ENCODE assay signal across 8 cellular contexts in the genomic region with DNA sequence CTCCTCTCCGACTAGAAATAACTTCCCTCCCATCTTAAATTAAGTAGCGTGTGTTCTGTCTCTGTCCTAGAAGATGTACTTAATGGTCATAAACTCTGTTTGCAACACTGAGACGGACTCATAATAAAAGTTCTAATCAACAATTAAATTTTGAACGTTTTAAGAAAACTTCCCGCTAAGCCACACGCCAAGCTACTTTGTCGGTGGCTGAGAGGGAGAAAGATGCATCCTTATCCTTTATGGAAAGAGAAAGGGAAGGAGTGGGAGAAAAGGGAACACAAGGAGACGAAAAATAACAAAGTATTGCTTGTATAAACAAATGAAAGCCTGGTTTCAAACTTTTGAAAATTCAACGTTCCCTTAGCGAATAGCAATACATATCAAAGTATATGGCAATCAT. TPM values are rescaled to one million over a fixed set of nuclear protein-coding genes. Genes with fewer than 3 reads are reported as not detected.
DNase-seq lines count a peak whose midpoint lies in the region; ATAC-seq and TF ChIP-seq lines count a peak whose summit lies in the region.

No MANE protein-coding gene starts in this region.

- TF ChIP-seq CTCF in DND-41 (IDR thresholded peaks at IDR 0.05; ENCODE audit: borderline replicate concordance, extremely low read depth, low read length, poor library complexity, severe bottlenecking) (no peak), coronary artery (IDR thresholded peaks at IDR 0.05) (no peak), neural progenitor cell (IDR thresholded peaks at IDR 0.05) (no peak)

- peaks cover 44% of the 10 kb centered on the region for H3F3A ChIP-seq in neural progenitor cell (ENCODE audit: low read depth)

- no peaks in the 10 kb centered on the region for H3K9me3 Mint-ChIP-seq in neural progenitor cell

- H3K36me3 ChIP-seq in DND-41 (ENCODE audit: insufficient read depth, low read length) (peaks cover 11% of the 10 kb centered on the region; the same call in 1 of the 2 replicates), neural progenitor cell (no peaks in the 10 kb centered on the region)

- DNase-seq in DND-41 (no peak), M059J (ENCODE audit: low read depth) (peak; percentile 50), coronary artery (ENCODE audit: low spot score) (no peak), neural progenitor cell (ENCODE audit: low spot score) (peak; percentile 22), globus pallidus (ENCODE audit: low spot score) (no peak), SK-N-DZ (ENCODE audit: low spot score) (no peak)

- H3K9ac ChIP-seq in DND-41 (ENCODE audit: low read depth, low read length) (peak overlapping the region; percentile 90), neural progenitor cell (peak overlapping the region; percentile 9)

- H3K27me3 ChIP-seq in DND-41 (ENCODE audit: insufficient read depth, low read length, poor library complexity) (peaks cover 9% of the 10 kb centered on the region), neural progenitor cell (no peaks in the 10 kb centered on the region)

- H2AFZ ChIP-seq in DND-41 (ENCODE audit: low read depth, low read length): peak overlapping the region; percentile 85
- H2AFZ ChIP-seq in neural progenitor cell (replicated peaks): peak overlapping the region; percentile 51

- H3K27ac ChIP-seq in DND-41 (ENCODE audit: low read length): peak overlapping the region; percentile 81
- H3K27ac ChIP-seq in coronary artery: peak overlapping the region; percentile 92 to 96
- H3K27ac ChIP-seq in neural progenitor cell: no peak overlapping the region

- H3K4me2 ChIP-seq in DND-41 (ENCODE audit: insufficient read depth, low read length) (peak overlapping the region; percentile 73), neural progenitor cell (peak overlapping the region; percentile 82)

- H3K4me1 ChIP-seq in DND-41 (ENCODE audit: insufficient read depth, low read length) (peaks cover 41% of the 10 kb centered on the region), neural progenitor cell (peaks cover 39% of the 10 kb centered on the region)

- peaks cover 3% of the 10 kb centered on the region for H3K36me3 Mint-ChIP-seq in neural progenitor cell

- H3K79me2 ChIP-seq in DND-41 (ENCODE audit: insufficient read depth, low read length) (peaks cover 58% of the 10 kb centered on the region), neural progenitor cell (ENCODE audit: low read depth) (peaks cover 56% of the 10 kb centered on the region)

- H4K20me1 ChIP-seq in DND-41 (ENCODE audit: insufficient read depth, low read length): peaks cover 13% of the 10 kb centered on the region
- peaks cover 12% of the 10 kb centered on the region for H4K20me1 ChIP-seq in neural progenitor cell (ENCODE audit: low read depth)

- H3K27me3 Mint-ChIP-seq in neural progenitor cell (ENCODE audit: insufficient read depth, low read depth): peaks cover 7% of the 10 kb centered on the region

- H3K4me3 Mint-ChIP-seq in neural progenitor cell: peak overlapping the region; percentile 96

- H3K4me3 ChIP-seq in DND-41 (ENCODE audit: low read depth in 1 of 2, low read length in 2 of 2) (peak overlapping the region; percentile 96 to 98), coronary artery (peak overlapping the region; percentile 84), neural progenitor cell (peak overlapping the region; percentile 92)

- ATAC-seq in DND-41 (ENCODE audit: insufficient read depth, low read depth): 0 out of 3 replicates have a peak, but pooled peaks have one; percentile 21
- no peak for ATAC-seq in HG03108 (IDR thresholded peaks at IDR 0.05; ENCODE audit: unreplicated experiment)
- no peak for ATAC-seq in GM18520 (IDR thresholded peaks at IDR 0.05; ENCODE audit: unreplicated experiment)

- peaks cover 46% of the 10 kb centered on the region for H3K4me1 Mint-ChIP-seq in neural progenitor cell

- no peaks in the 10 kb centered on the region for H3K9me3 ChIP-seq in DND-41 (ENCODE audit: insufficient read depth, low read length, severe bottlenecking)
- no peaks in the 10 kb centered on the region for H3K9me3 ChIP-seq in neural progenitor cell (ENCODE audit: low read depth)

- peak overlapping the region; percentile 83 for H3K27ac Mint-ChIP-seq in neural progenitor cell

RNA-seq across cellular contexts. Expression of gene GNB4, which starts 0.9 kb away (rescaled TPM):
- 38.1 and 57.0 TPM in 2 replicates for total RNA-seq in M059J (2014; rRNA removed; shearing (Covaris generic))
- total RNA-seq in neural progenitor cell (ENCODE audit: low replicate concordance): 43.5 and 74.6 TPM in 2 replicates
- polyA plus RNA-seq in SK-N-DZ (2014; cell fraction: cytosol; rRNA removed): 5.4 and 6.4 TPM in 2 replicates
- polyA plus RNA-seq in SK-N-DZ (2014; cell fraction: nucleus; rRNA removed): 1.1 and 1.5 TPM in 2 replicates

Comparison
In these comparisons a context has a peak if more than half of its experiments do, and no peak if none do; other contexts are left out.
1. DNase-seq: peak in M059J (single experiment) and neural progenitor cell (single experiment); none in DND-41 (single experiment), coronary artery (single experiment), globus pallidus (single experiment) and SK-N-DZ (single experiment).
2. Peak in every context shown above with its lines, with median percentiles within 50 percentile points of each other: H3K4me3 ChIP-seq.